ENCODE assay signal across 8 cellular contexts in genomic region chr7:158710651-158711102, GRCh38. TPM values are rescaled to one million over a fixed set of nuclear protein-coding genes. Genes with fewer than 3 reads are reported as not detected.
DNase-seq lines count a peak whose midpoint lies in the region; ATAC-seq, FAIRE-seq and TF ChIP-seq lines count a peak whose summit lies in the region.

No MANE protein-coding gene starts in this region.

- H3K9me3 ChIP-seq in testis, result no peaks in the 10 kb centered on the region

- TF ChIP-seq CTCF in fibroblast of pulmonary artery (IDR thresholded peaks at IDR 0.05; ENCODE audit: low read length, missing control alignments) (no peak), testis (IDR thresholded peaks at IDR 0.05) (no peak)

- no peaks in the 10 kb centered on the region for H3K79me2 ChIP-seq in mesendoderm (ENCODE audit: control insufficient read depth, insufficient read depth, low read length)

- H3K23ac ChIP-seq in mesendoderm (ENCODE audit: low read length), result no peak overlapping the region

- H3K56ac ChIP-seq in mesendoderm (ENCODE audit: low read length), result no peak overlapping the region

- peak; percentile 32 for DNase-seq in AG20443 (ENCODE audit: low spot score)
- peak; percentile 51 for DNase-seq in RCC 7860 (ENCODE audit: low spot score)
- DNase-seq in fibroblast of pulmonary artery (ENCODE audit: low read depth), result peak; percentile 89
- no peak for DNase-seq in mesendoderm
- DNase-seq in inferior parietal cortex (ENCODE audit: extremely low spot score), result no peak
- no peak for DNase-seq in testis

- H3K4me3 ChIP-seq in fibroblast of pulmonary artery (replicated peaks; ENCODE audit: low read depth, low read length) (no peak overlapping the region), mesendoderm (ENCODE audit: low read length) (no peak overlapping the region), testis (no peak overlapping the region)

- H2BK120ac ChIP-seq in mesendoderm (ENCODE audit: low read depth, low read length), result no peak overlapping the region

- H4K5ac ChIP-seq in mesendoderm (ENCODE audit: low read length), result no peak overlapping the region

- no peak overlapping the region for H2AK5ac ChIP-seq in mesendoderm (ENCODE audit: low read length)

- no peaks in the 10 kb centered on the region for H3K4me1 ChIP-seq in mesendoderm (ENCODE audit: control insufficient read depth, low read depth, low read length)
- H3K4me1 ChIP-seq in testis, result peaks cover 4% of the 10 kb centered on the region

- no peak overlapping the region for H3K4ac ChIP-seq in mesendoderm (ENCODE audit: low read depth, low read length)

- no peak for TF ChIP-seq POLR2A in testis (IDR thresholded peaks at IDR 0.05)

- no peak overlapping the region for H2BK5ac ChIP-seq in mesendoderm (ENCODE audit: low read length)

- H3K4me2 ChIP-seq in mesendoderm (ENCODE audit: low read length), result no peak overlapping the region

- intact Hi-C loops in testis (cut with DNase I; ENCODE audit: low total_unique reads), result no loop called here

- H4K8ac ChIP-seq in mesendoderm (ENCODE audit: low read depth, low read length), result no peak overlapping the region

- no peak overlapping the region for H3K9ac ChIP-seq in mesendoderm (ENCODE audit: low read length)

- H2BK15ac ChIP-seq in mesendoderm (replicated peaks; ENCODE audit: low read depth), result no peak overlapping the region

- no peaks in the 10 kb centered on the region for H3K27me3 ChIP-seq in mesendoderm (ENCODE audit: insufficient read depth, low read length, poor library complexity)
- H3K27me3 ChIP-seq in testis, result no peaks in the 10 kb centered on the region

- peak; percentile 40 for FAIRE-seq in RCC 7860 (lab: Jason Lieb, UNC)

- no peaks in the 10 kb centered on the region for H3K79me1 ChIP-seq in mesendoderm (ENCODE audit: low read length)

- H3K27ac ChIP-seq in mesendoderm (ENCODE audit: low read depth, low read length) (no peak overlapping the region), testis (no peak overlapping the region)

- H3K18ac ChIP-seq in mesendoderm (ENCODE audit: low read length), result no peak overlapping the region

- H3K36me3 ChIP-seq in mesendoderm (ENCODE audit: control insufficient read depth, insufficient read depth, low read length), result no peaks in the 10 kb centered on the region
- H3K36me3 ChIP-seq in testis (ENCODE audit: low read depth, missing control alignments), result no peaks in the 10 kb centered on the region

- ATAC-seq in GM18870 (IDR thresholded peaks at IDR 0.05; ENCODE audit: unreplicated experiment) (peak; percentile 63), GM21576 (IDR thresholded peaks at IDR 0.05; ENCODE audit: unreplicated experiment) (no peak)

- WGBS in mesendoderm (ENCODE audit: extremely low coverage, insufficient coverage, low lambda C conversion rate), result no CpG with 5 or more reads among the region's 7 CpGs
- WGBS in testis, 2 donors, result 62 to 72% methylated on average over 7 of the region's 7 CpGs

RNA-seq across cellular contexts. Expression of gene NCAPG2, which starts 6.1 kb away (rescaled TPM):
- 29.4 TPM for polyA plus RNA-seq in mesendoderm (2013, experiment 1 of 2)
- polyA plus RNA-seq in mesendoderm (2013, experiment 2 of 2), result 30.0 TPM
- 10 to 100 TPM; 30.2 to 34.0 TPM for total RNA-seq in testis
- polyA plus RNA-seq in testis (ENCODE audit: insufficient read depth, low read depth, low replicate concordance), result 53.9 TPM

Comparison
In these comparisons a context has a peak if more than half of its experiments do, and no peak if none do; other contexts are left out.
1. DNase-seq: peak in AG20443 (single experiment), RCC 7860 (single experiment) and fibroblast of pulmonary artery (single experiment); none in mesendoderm (single experiment), inferior parietal cortex (single experiment) and testis (single experiment).